In the genomic region with DNA sequence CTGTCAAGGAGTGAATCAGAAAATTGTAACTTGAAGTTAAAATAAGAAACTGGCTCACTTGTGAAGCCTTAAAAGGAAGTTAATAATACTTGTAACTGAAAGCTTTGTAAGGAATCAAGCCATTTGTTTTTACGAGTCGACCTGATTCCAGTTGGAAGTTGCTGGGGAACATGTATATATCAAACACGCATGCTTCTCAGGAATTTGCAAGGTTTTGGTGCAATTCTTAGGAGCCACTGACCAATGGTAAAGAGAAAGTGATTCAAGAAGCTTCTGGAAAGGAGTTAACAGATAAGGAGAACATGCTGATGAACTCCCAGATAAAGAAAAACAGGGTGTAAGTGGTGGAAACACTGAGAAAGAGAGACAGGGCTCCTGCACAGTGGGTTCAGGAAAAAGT, we compare ENCODE assay signal across 26 cellular contexts. TPM values are rescaled to one million over a fixed set of nuclear protein-coding genes. Genes with fewer than 3 reads are reported as not detected.
A peak's percentile ranks its signal among the peaks of the same experiment; 100 is the strongest.
DNase-seq lines count a peak whose midpoint lies in the region; ATAC-seq and TF ChIP-seq lines count a peak whose summit lies in the region.
"Had no signal": no experiment of that assay in that cellular context is flagged by ENCODE, and none has a peak within 500 bp of the region (broad histone marks: within the 10 kb centered on the region; RNA-seq: fewer than 3 reads in every experiment).

No MANE protein-coding gene starts in this region.

- H3K79me1 ChIP-seq in mesendoderm (ENCODE audit: low read length), result no peaks in the 10 kb centered on the region

- H2BK15ac ChIP-seq in mesendoderm (replicated peaks; ENCODE audit: low read depth), result no peak overlapping the region

- peak overlapping the region; percentile 87 for H3K27ac Mint-ChIP-seq in neural crest cell (ENCODE audit: unreplicated experiment)
- H3K27ac Mint-ChIP-seq: activated naive CD4-positive, alpha-beta T cell treated with anti-CD3 and anti-CD28 coated beads, Interleukin-2, amount 50 U/mL, for 24 hours; effector memory CD8-positive, alpha-beta T cell; stimulated activated memory B cell treated with anti-CD40 and anti-IgM and Interleukin-4, amounts not matched to agents 10 μg/mL and 1 μg/mL and 100 μg/mL, for 72 hours had no signal

- H3K4me3 Mint-ChIP-seq in neural crest cell, result no peak overlapping the region
- H3K4me3 Mint-ChIP-seq: activated naive CD4-positive, alpha-beta T cell treated with anti-CD3 and anti-CD28 coated beads, Interleukin-2, amount 50 U/mL, for 24 hours; effector memory CD8-positive, alpha-beta T cell; natural killer cell treated with Interleukin-12 subunit alpha and Interleukin-12 subunit beta and Interleukin-15 and Interleukin-18, amount 100 ng/mL, for 72 hours; stimulated activated memory B cell treated with anti-CD40 and anti-IgM and Interleukin-4, amounts not matched to agents 10 μg/mL and 1 μg/mL and 100 μg/mL, for 72 hours had no signal

- peaks cover 40% of the 10 kb centered on the region for H3K36me3 ChIP-seq in left ventricle myocardium inferior
- peaks cover 3% of the 10 kb centered on the region for H3K36me3 ChIP-seq in mesendoderm (ENCODE audit: control insufficient read depth, insufficient read depth, low read length)
- H3K36me3 ChIP-seq in MG63, result no peaks in the 10 kb centered on the region
- H3K36me3 ChIP-seq in body of pancreas (replicated peaks in 1 of 2; ENCODE audit: insufficient read depth in 1 of 2, low read depth in 2 of 2), result no peaks in the 10 kb centered on the region
- H3K36me3 ChIP-seq: esophagus squamous epithelium, prostate gland had no signal

- ATAC-seq in right cardiac atrium (no peak), body of pancreas (no peak)
- ATAC-seq: effector memory CD8-positive, alpha-beta T cell; left colon; natural killer cell treated with Interleukin-12 subunit alpha and Interleukin-12 subunit beta and Interleukin-15 and Interleukin-18, amount 100 ng/mL, for 72 hours; stimulated activated memory B cell treated with anti-CD40 and anti-IgM and Interleukin-4, amounts not matched to agents 10 μg/mL and 1 μg/mL and 100 μg/mL, for 72 hours had no signal

- no peak for DNase-seq in left ventricle myocardium inferior
- DNase-seq in right cardiac atrium, result no peak
- peak; percentile 24 for DNase-seq in fibroblast of mammary gland (ENCODE audit: low read depth)
- DNase-seq in neural crest cell (ENCODE audit: low read depth, low spot score), result no peak
- DNase-seq in activated naive CD4-positive, alpha-beta T cell (lab: John Stamatoyannopoulos, UW), result no peak
- DNase-seq in mesendoderm, result no peak
- DNase-seq in MG63, result no peak
- DNase-seq in body of pancreas, result no peak
- DNase-seq: 8988T; activated CD4-positive, alpha-beta T cell treated with anti-CD3 and anti-CD28 coated beads for 48 hours; aorta; DMS79 treated with DMSO at 0.1 percent for 48 hours; effector memory CD8-positive, alpha-beta T cell; esophagus squamous epithelium; glutamatergic neuron; left colon; NCI-H1105; NCI-H2081; PC-9; SHP77; small intestine; stimulated activated CD4-positive, alpha-beta T cell treated with anti-CD3 and anti-CD28 coated beads, Interleukin-2, amount 100 ng/mL, for 24 hours had no signal

- H3K36me3 Mint-ChIP-seq in neural crest cell (ENCODE audit: low read depth), result peaks cover 30% of the 10 kb centered on the region
- H3K36me3 Mint-ChIP-seq: activated naive CD4-positive, alpha-beta T cell treated with anti-CD3 and anti-CD28 coated beads, Interleukin-2, amount 50 U/mL, for 24 hours; natural killer cell treated with Interleukin-12 subunit alpha and Interleukin-12 subunit beta and Interleukin-15 and Interleukin-18, amount 100 ng/mL, for 72 hours; stimulated activated memory B cell treated with anti-CD40 and anti-IgM and Interleukin-4, amounts not matched to agents 10 μg/mL and 1 μg/mL and 100 μg/mL, for 72 hours had no signal

- no peak overlapping the region for H3K4me2 ChIP-seq in mesendoderm (ENCODE audit: low read length)
- H3K4me2 ChIP-seq: PC-9 had no signal

- no peak overlapping the region for H4K5ac ChIP-seq in mesendoderm (ENCODE audit: low read length)

- H3K4me1 ChIP-seq in left ventricle myocardium inferior (peaks cover 7% of the 10 kb centered on the region), right cardiac atrium (ENCODE audit: control insufficient read depth, insufficient read depth, low read length) (no peaks in the 10 kb centered on the region), mesendoderm (ENCODE audit: control insufficient read depth, low read depth, low read length) (no peaks in the 10 kb centered on the region), body of pancreas (no peaks in the 10 kb centered on the region)
- H3K4me1 ChIP-seq: esophagus squamous epithelium, prostate gland had no signal

- H3K4ac ChIP-seq in mesendoderm (ENCODE audit: low read depth, low read length), result no peak overlapping the region

- H3K27ac ChIP-seq in left ventricle myocardium inferior (replicated peaks) (peak overlapping the region; percentile 24), right cardiac atrium (ENCODE audit: low read length) (no peak overlapping the region), mesendoderm (ENCODE audit: low read depth, low read length) (no peak overlapping the region), body of pancreas (no peak overlapping the region)
- H3K27ac ChIP-seq: esophagus squamous epithelium, PC-9, prostate gland had no signal

- no peak overlapping the region for H3K56ac ChIP-seq in mesendoderm (ENCODE audit: low read length)

- intact Hi-C loops in left ventricle myocardium inferior (cut with micrococcal nuclease) (no loop called here), right cardiac atrium (cut with DNase I) (no loop called here), body of pancreas (cut with DNase I) (no loop called here)

- no peak overlapping the region for H3K18ac ChIP-seq in mesendoderm (ENCODE audit: low read length)

- H3K4me3 ChIP-seq in left ventricle myocardium inferior (no peak overlapping the region), right cardiac atrium (ENCODE audit: low read length) (no peak overlapping the region), fibroblast of mammary gland (ENCODE audit: control insufficient read depth, low read depth, low read length) (no peak overlapping the region), mesendoderm (ENCODE audit: low read length) (no peak overlapping the region), MG63 (no peak overlapping the region), body of pancreas (no peak overlapping the region)
- H3K4me3 ChIP-seq: esophagus squamous epithelium, PC-9, prostate gland had no signal

- no peak overlapping the region for H3K23ac ChIP-seq in mesendoderm (ENCODE audit: low read length)

- no peak for TF ChIP-seq POLR2A in body of pancreas (IDR thresholded peaks at IDR 0.05)

- no peaks in the 10 kb centered on the region for H3K9me3 ChIP-seq in left ventricle myocardium inferior (replicated peaks)
- no peaks in the 10 kb centered on the region for H3K9me3 ChIP-seq in right cardiac atrium (ENCODE audit: control insufficient read depth, low read length)
- H3K9me3 ChIP-seq in MG63, result no peaks in the 10 kb centered on the region
- no peaks in the 10 kb centered on the region for H3K9me3 ChIP-seq in body of pancreas
- H3K9me3 ChIP-seq: esophagus squamous epithelium, prostate gland had no signal

- H3K27me3 Mint-ChIP-seq in neural crest cell (ENCODE audit: low read depth), result no peaks in the 10 kb centered on the region
- H3K27me3 Mint-ChIP-seq: activated naive CD4-positive, alpha-beta T cell treated with anti-CD3 and anti-CD28 coated beads, Interleukin-2, amount 50 U/mL, for 24 hours; effector memory CD8-positive, alpha-beta T cell; stimulated activated memory B cell treated with anti-CD40 and anti-IgM and Interleukin-4, amounts not matched to agents 10 μg/mL and 1 μg/mL and 100 μg/mL, for 72 hours had no signal

- TF ChIP-seq CTCF in left ventricle myocardium inferior (IDR thresholded peaks at IDR 0.05; ENCODE audit: borderline replicate concordance), result no peak
- no peak for TF ChIP-seq CTCF in fibroblast of mammary gland (conservative IDR thresholded peaks at IDR 0.05; ENCODE audit: control insufficient read depth, insufficient read depth, low read depth, low read length)
- no peak for TF ChIP-seq CTCF in neural crest cell (conservative IDR thresholded peaks at IDR 0.05)
- no peak for TF ChIP-seq CTCF in body of pancreas (IDR thresholded peaks at IDR 0.05)

- no peak overlapping the region for H2BK5ac ChIP-seq in mesendoderm (ENCODE audit: low read length)

- H3K9me3 Mint-ChIP-seq in neural crest cell, result no peaks in the 10 kb centered on the region
- H3K9me3 Mint-ChIP-seq: activated naive CD4-positive, alpha-beta T cell treated with anti-CD3 and anti-CD28 coated beads, Interleukin-2, amount 50 U/mL, for 24 hours; effector memory CD8-positive, alpha-beta T cell; natural killer cell treated with Interleukin-12 subunit alpha and Interleukin-12 subunit beta and Interleukin-15 and Interleukin-18, amount 100 ng/mL, for 72 hours; stimulated activated memory B cell treated with anti-CD40 and anti-IgM and Interleukin-4, amounts not matched to agents 10 μg/mL and 1 μg/mL and 100 μg/mL, for 72 hours had no signal

- no peak overlapping the region for H2BK120ac ChIP-seq in mesendoderm (ENCODE audit: low read depth, low read length)

- peaks cover 24% of the 10 kb centered on the region for H3K4me1 Mint-ChIP-seq in neural crest cell
- H3K4me1 Mint-ChIP-seq: activated naive CD4-positive, alpha-beta T cell treated with anti-CD3 and anti-CD28 coated beads, Interleukin-2, amount 50 U/mL, for 24 hours; stimulated activated memory B cell treated with anti-CD40 and anti-IgM and Interleukin-4, amounts not matched to agents 10 μg/mL and 1 μg/mL and 100 μg/mL, for 72 hours had no signal

- H4K8ac ChIP-seq in mesendoderm (ENCODE audit: low read depth, low read length), result no peak overlapping the region

- H3K27me3 ChIP-seq in left ventricle myocardium inferior (ENCODE audit: low read depth) (no peaks in the 10 kb centered on the region), right cardiac atrium (ENCODE audit: control insufficient read depth, insufficient read depth) (no peaks in the 10 kb centered on the region), mesendoderm (ENCODE audit: insufficient read depth, low read length, poor library complexity) (no peaks in the 10 kb centered on the region), MG63 (no peaks in the 10 kb centered on the region), body of pancreas (no peaks in the 10 kb centered on the region)
- H3K27me3 ChIP-seq: esophagus squamous epithelium had no signal

- WGBS in right cardiac atrium, result 67% methylated on average over 3 of the region's 3 CpGs
- WGBS in mesendoderm (ENCODE audit: extremely low coverage, insufficient coverage, low lambda C conversion rate), result no CpG with 5 or more reads among the region's 3 CpGs
- 56 to 75% methylated on average over 3 of the region's 3 CpGs for WGBS in body of pancreas, 2 donors

- H3K9ac ChIP-seq in mesendoderm (ENCODE audit: low read length), result no peak overlapping the region

- H3K79me2 ChIP-seq in mesendoderm (ENCODE audit: control insufficient read depth, insufficient read depth, low read length), result no peaks in the 10 kb centered on the region

- no peak overlapping the region for H2AK5ac ChIP-seq in mesendoderm (ENCODE audit: low read length)

RNA-seq across cellular contexts. Expression of gene ETV1, which starts 56.4 kb away (rescaled TPM):
- total RNA-seq in left ventricle myocardium inferior (59.7 TPM), right cardiac atrium (10 to 100 TPM; 33.6 to 47.5 (median 41.9) TPM), neural crest cell (89.4 and 104 TPM in 2 replicates), body of pancreas (1 to 10 TPM; 2.6 TPM)
- polyA plus RNA-seq in right cardiac atrium, result 12.9 TPM
- polyA plus RNA-seq in mesendoderm (2013, experiment 1 of 2), result 51.1 TPM
- 52.7 TPM for polyA plus RNA-seq in mesendoderm (2013, experiment 2 of 2)
- total RNA-seq in MG63 (2014; rRNA removed; shearing (Covaris generic); ENCODE audit: low replicate concordance), result 5.6 and 19.1 TPM in 2 replicates
